In the genomic region with DNA sequence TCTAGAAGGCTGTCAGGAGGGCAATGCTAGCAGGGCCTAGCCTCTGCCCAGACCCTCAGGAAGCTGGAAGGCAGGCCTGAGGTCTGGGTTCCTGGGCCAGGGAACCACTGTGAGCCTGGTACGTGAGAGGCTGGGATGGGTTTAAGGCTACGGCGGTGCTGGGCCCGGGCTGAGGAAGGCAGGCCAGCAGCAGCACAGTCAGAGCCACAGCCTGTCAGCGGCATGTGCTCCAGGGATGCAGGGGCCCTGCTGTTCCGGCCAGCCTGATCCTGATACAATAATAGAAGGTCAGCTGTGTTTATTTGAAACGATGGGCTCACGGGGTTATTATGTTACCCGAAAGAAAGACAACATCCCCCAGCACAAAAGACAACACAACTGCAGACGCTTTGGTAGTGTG, we compare ENCODE assay signal across 24 cellular contexts.
DNase-seq lines count a peak whose midpoint lies in the region; ATAC-seq, FAIRE-seq and TF ChIP-seq lines count a peak whose summit lies in the region.
"Had no signal": no experiment of that assay in that cellular context is flagged by ENCODE, and none has a peak within 500 bp of the region (broad histone marks: within the 10 kb centered on the region; RNA-seq: fewer than 3 reads in every experiment).

No MANE protein-coding gene starts in this region.

- peak; percentile 33 to 57 for ATAC-seq in right cardiac atrium
- ATAC-seq in HG03196 (IDR thresholded peaks at IDR 0.05; ENCODE audit: unreplicated experiment), result no peak
- ATAC-seq: activated CD8-positive, alpha-beta T cell treated with anti-CD3 and anti-CD28 coated beads, Interleukin-2, amount 10 ng/mL, durations not matched to agents 7 days and 5 days; lower lobe of right lung; PC-3 had no signal

- no peaks in the 10 kb centered on the region for H3K27me3 ChIP-seq in right cardiac atrium (ENCODE audit: control insufficient read depth, insufficient read depth)
- H3K27me3 ChIP-seq in right atrium auricular region, result no peaks in the 10 kb centered on the region
- H3K27me3 ChIP-seq in hepatocyte, result no peaks in the 10 kb centered on the region
- H3K27me3 ChIP-seq: ascending aorta, colonic mucosa, SJCRH30 had no signal

- intact Hi-C loops in right cardiac atrium (cut with DNase I), result no loop called here

- peaks cover 3% of the 10 kb centered on the region for H3K27me3 Mint-ChIP-seq in neural crest cell (ENCODE audit: low read depth)

- H3K36me3 Mint-ChIP-seq in neural crest cell (ENCODE audit: low read depth), result no peaks in the 10 kb centered on the region
- H3K36me3 Mint-ChIP-seq: activated naive CD4-positive, alpha-beta T cell treated with anti-CD3 and anti-CD28 coated beads, Interleukin-2, amount 10 ng/mL, durations not matched to agents 7 days and 5 days had no signal

- H3K9me3 ChIP-seq in right cardiac atrium (ENCODE audit: control insufficient read depth, low read length), result no peaks in the 10 kb centered on the region
- no peaks in the 10 kb centered on the region for H3K9me3 ChIP-seq in right atrium auricular region
- no peaks in the 10 kb centered on the region for H3K9me3 ChIP-seq in hepatocyte (ENCODE audit: low read depth)
- H3K9me3 ChIP-seq: ascending aorta, colonic mucosa, lower lobe of right lung, SJCRH30 had no signal

- no peak overlapping the region for H3K4me3 ChIP-seq in right cardiac atrium (ENCODE audit: low read length)
- no peak overlapping the region for H3K4me3 ChIP-seq in right atrium auricular region
- no peak overlapping the region for H3K4me3 ChIP-seq in hepatocyte
- H3K4me3 ChIP-seq: ascending aorta, colonic mucosa, lower lobe of right lung, SJCRH30 had no signal

- WGBS in right cardiac atrium, result 46% methylated on average over 10 of the region's 10 CpGs
- 53% methylated on average over 10 of the region's 10 CpGs for WGBS in hepatocyte (ENCODE audit: low lambda C conversion rate, missing lambda C conversion rate)

- no peaks in the 10 kb centered on the region for H4K20me1 ChIP-seq in hepatocyte (ENCODE audit: insufficient read depth, poor library complexity, severe bottlenecking)

- peaks cover 40% of the 10 kb centered on the region for H3K4me1 Mint-ChIP-seq in neural crest cell
- H3K4me1 Mint-ChIP-seq: activated naive CD4-positive, alpha-beta T cell treated with anti-CD3 and anti-CD28 coated beads, Interleukin-2, amount 10 ng/mL, durations not matched to agents 7 days and 5 days had no signal

- H3K79me2 ChIP-seq in hepatocyte, result no peaks in the 10 kb centered on the region

- H3K4me1 ChIP-seq in right cardiac atrium (ENCODE audit: control insufficient read depth, insufficient read depth, low read length), result peaks cover 4% of the 10 kb centered on the region
- peaks cover 0 to 20% of the 10 kb centered on the region in 2 donors for H3K4me1 ChIP-seq in right atrium auricular region
- peaks cover 15% of the 10 kb centered on the region for H3K4me1 ChIP-seq in hepatocyte (ENCODE audit: insufficient read depth)
- H3K4me1 ChIP-seq: ascending aorta, lower lobe of right lung, SJCRH30 had no signal

- H3K27ac Mint-ChIP-seq in neural crest cell (ENCODE audit: unreplicated experiment), result peak overlapping the region; percentile 57
- H3K27ac Mint-ChIP-seq: activated CD8-positive, alpha-beta T cell treated with anti-CD3 and anti-CD28 coated beads, Interleukin-2, amount 10 ng/mL, durations not matched to agents 7 days and 5 days; activated naive CD4-positive, alpha-beta T cell treated with anti-CD3 and anti-CD28 coated beads, Interleukin-2, amount 10 ng/mL, durations not matched to agents 7 days and 5 days had no signal

- peak overlapping the region; percentile 10 for H3K27ac ChIP-seq in right cardiac atrium (ENCODE audit: low read length)
- peak overlapping the region in 1 of 2 donors; percentile 8 for H3K27ac ChIP-seq in right atrium auricular region
- no peak overlapping the region for H3K27ac ChIP-seq in hepatocyte
- H3K27ac ChIP-seq: ascending aorta, colonic mucosa, lower lobe of right lung, SJCRH30 had no signal

- no peak overlapping the region for H3K4me3 Mint-ChIP-seq in neural crest cell
- H3K4me3 Mint-ChIP-seq: activated CD8-positive, alpha-beta T cell treated with anti-CD3 and anti-CD28 coated beads, Interleukin-2, amount 10 ng/mL, durations not matched to agents 7 days and 5 days; activated naive CD4-positive, alpha-beta T cell treated with anti-CD3 and anti-CD28 coated beads, Interleukin-2, amount 10 ng/mL, durations not matched to agents 7 days and 5 days had no signal

- peak in 1 of 3 donors; percentile 65 for DNase-seq in right cardiac atrium
- no peak for DNase-seq in right atrium auricular region (ENCODE audit: low spot score)
- peak; percentile 93 for DNase-seq in brain pericyte (ENCODE audit: low read depth, low spot score)
- DNase-seq in neural crest cell (ENCODE audit: low read depth, low spot score), result no peak
- no peak for DNase-seq in activated CD4-positive, CD25-positive, alpha-beta regulatory T cell (lab: John Stamatoyannopoulos, UW)
- DNase-seq in hepatocyte (ENCODE audit: low spot score), result no peak
- no peak for DNase-seq in urothelium cell line (ENCODE audit: low spot score)
- DNase-seq: ACHN; activated CD8-positive, alpha-beta T cell treated with anti-CD3 and anti-CD28 coated beads, Interleukin-2, amount 10 ng/mL, durations not matched to agents 7 days and 5 days; activated naive CD4-positive, alpha-beta T cell treated with anti-CD3 and anti-CD28 coated beads, Interleukin-2, amount 10 ng/mL, durations not matched to agents 7 days and 5 days; activated T-cell treated with anti-CD3 and anti-CD28 coated beads, Interleukin-2, amount 50 U/mL, for 48 hours; colonic mucosa; KBM-7; lower lobe of right lung; NCI-H2029 treated with DMSO at 0.1 percent for 48 hours; NCI-H524 treated with DMSO at 0.1 percent for 48 hours; PC-3; posterior cingulate gyrus; SJCRH30; small intestine; stimulated activated CD4-positive, alpha-beta T cell treated with anti-CD3 and anti-CD28 coated beads, Interleukin-4, amount 100 ng/mL, for 4 hours had no signal

- H3K36me3 ChIP-seq in right atrium auricular region, result no peaks in the 10 kb centered on the region
- H3K36me3 ChIP-seq in hepatocyte (replicated peaks; ENCODE audit: insufficient read depth, low read depth), result no peaks in the 10 kb centered on the region
- H3K36me3 ChIP-seq: colonic mucosa, lower lobe of right lung, SJCRH30 had no signal

- no peak for FAIRE-seq in urothelium cell line (lab: Jason Lieb, UNC)
- FAIRE-seq: islet of Langerhans, small intestine had no signal

- no peaks in the 10 kb centered on the region for H3K9me2 ChIP-seq in hepatocyte (replicated peaks; ENCODE audit: insufficient read depth)

- H3K9me3 Mint-ChIP-seq in neural crest cell, result no peaks in the 10 kb centered on the region
- H3K9me3 Mint-ChIP-seq: activated naive CD4-positive, alpha-beta T cell treated with anti-CD3 and anti-CD28 coated beads, Interleukin-2, amount 10 ng/mL, durations not matched to agents 7 days and 5 days had no signal

- no peak for TF ChIP-seq CTCF in right atrium auricular region (IDR thresholded peaks at IDR 0.05)
- no peak for TF ChIP-seq CTCF in neural crest cell (conservative IDR thresholded peaks at IDR 0.05)
- TF ChIP-seq CTCF in hepatocyte (IDR thresholded peaks at IDR 0.05; ENCODE audit: poor library complexity), result no peak

- H3K4me2 ChIP-seq in hepatocyte, result no peak overlapping the region

- no peak overlapping the region for H2AFZ ChIP-seq in hepatocyte
